Comparison of ENCODE assay signal across 24 cellular contexts in genomic region chr4:1371151-1371830, GRCh38. TPM values are rescaled to one million over a fixed set of nuclear protein-coding genes. Genes with fewer than 3 reads are reported as not detected.
DNase-seq lines count a peak whose midpoint lies in the region; ATAC-seq and TF ChIP-seq lines count a peak whose summit lies in the region.
"Had no signal": no experiment of that assay in that cellular context is flagged by ENCODE, and none has a peak within 500 bp of the region (broad histone marks: within the 10 kb centered on the region; RNA-seq: fewer than 3 reads in every experiment).

No MANE protein-coding gene starts in this region.

- no peak overlapping the region for H3K27ac Mint-ChIP-seq in natural killer cell treated with Interleukin-12 subunit alpha and Interleukin-12 subunit beta and Interleukin-15 and Interleukin-18, amount 100 ng/mL, for 72 hours
- no peak overlapping the region for H3K27ac Mint-ChIP-seq in natural killer cell
- H3K27ac Mint-ChIP-seq: CD8-positive, alpha-beta T cell had no signal

- no peaks in the 10 kb centered on the region for H3K9me3 Mint-ChIP-seq in natural killer cell treated with Interleukin-12 subunit alpha and Interleukin-12 subunit beta and Interleukin-15 and Interleukin-18, amount 100 ng/mL, for 72 hours
- no peaks in the 10 kb centered on the region for H3K9me3 Mint-ChIP-seq in natural killer cell
- H3K9me3 Mint-ChIP-seq: CD8-positive, alpha-beta T cell; IgD-negative memory B cell had no signal

- intact Hi-C loops in natural killer cell (cut with micrococcal nuclease) (no loop called here), lower lobe of right lung (cut with DNase I) (no loop called here), sciatic nerve (cut with DNase I) (no loop called here), A673 (cut with micrococcal nuclease; ENCODE audit: unreplicated experiment) (no loop called here)

- DNase-seq in natural killer cell treated with Interleukin-12 subunit alpha and Interleukin-12 subunit beta and Interleukin-15 and Interleukin-18, amount 100 ng/mL, for 72 hours (ENCODE audit: low spot score) = peak; percentile 49
- no peak for DNase-seq in natural killer cell
- peak; percentile 21 for DNase-seq in lower lobe of right lung
- DNase-seq in sciatic nerve (ENCODE audit: low spot score) = peak; percentile 39
- no peak for DNase-seq in GDM1 (lab: John Stamatoyannopoulos, UW)
- no peak for DNase-seq in A673 (ENCODE audit: low spot score)
- no peak for DNase-seq in NK-92 (lab: John Stamatoyannopoulos, UW; ENCODE audit: unreplicated experiment)
- DNase-seq: CD8-positive, alpha-beta T cell; DMS 273 treated with DMSO at 0.1 percent for 48 hours; DMS79 treated with DMSO at 0.1 percent for 48 hours; HCEC 1CT; MM.1S; NCI-H2029; NCI-H446; NCI-H524 treated with DMSO at 0.1 percent for 48 hours; NCI-H774; NK-92 treated with Interleukin-12 subunit alpha and Interleukin-12 subunit beta, amount 100 ng/mL, for 24 hours; PC-3; SJCRH30 had no signal

- H3K4me3 ChIP-seq in lower lobe of right lung (no peak overlapping the region), A673 (ENCODE audit: low read depth, low read length, poor library complexity, severe bottlenecking) (no peak overlapping the region)
- H3K4me3 ChIP-seq: A549, SJCRH30 had no signal

- POLR2A ChIA-PET in A673 (lab: Charles Lee; ENCODE audit: low non-redundant PET) = no interaction called here

- no peaks in the 10 kb centered on the region for H3K4me1 ChIP-seq in lower lobe of right lung
- no peaks in the 10 kb centered on the region for H3K4me1 ChIP-seq in A673 (ENCODE audit: insufficient read depth, low read length, poor library complexity, severe bottlenecking)
- H3K4me1 ChIP-seq: A549, Caco-2 had no signal

- H3K27me3 Mint-ChIP-seq in natural killer cell treated with Interleukin-12 subunit alpha and Interleukin-12 subunit beta and Interleukin-15 and Interleukin-18, amount 100 ng/mL, for 72 hours = no peaks in the 10 kb centered on the region
- H3K27me3 Mint-ChIP-seq in natural killer cell (ENCODE audit: low read depth in 2 of 2) = no peaks in the 10 kb centered on the region
- H3K27me3 Mint-ChIP-seq: IgD-negative memory B cell had no signal

- H3K9me3 ChIP-seq in lower lobe of right lung = no peaks in the 10 kb centered on the region
- no peaks in the 10 kb centered on the region for H3K9me3 ChIP-seq in A673 (ENCODE audit: low read depth, low read length, poor library complexity, severe bottlenecking)
- H3K9me3 ChIP-seq: A549, Caco-2, SJCRH30 had no signal

- CTCF ChIA-PET in A673 (lab: Charles Lee) = interaction anchor here (0.6 kb wide), 1 partner anchor 171 kb away, joined by 3 read pairs; no protein-coding TSS in a partner anchor

- H3K36me3 ChIP-seq in lower lobe of right lung (peaks cover 71% of the 10 kb centered on the region), A673 (ENCODE audit: insufficient read depth, low read length, poor library complexity, severe bottlenecking) (no peaks in the 10 kb centered on the region)
- H3K36me3 ChIP-seq: SJCRH30 had no signal

- no peaks in the 10 kb centered on the region for H3K27me3 ChIP-seq in lower lobe of right lung (ENCODE audit: low read depth)
- no peaks in the 10 kb centered on the region for H3K27me3 ChIP-seq in A673 (replicated peaks; ENCODE audit: insufficient read depth, low read depth, low read length, poor library complexity)
- H3K27me3 ChIP-seq: SJCRH30 had no signal

- H3K27ac ChIP-seq in lower lobe of right lung = no peak overlapping the region
- no peak overlapping the region for H3K27ac ChIP-seq in A673 (ENCODE audit: low read depth, low read length, poor library complexity, severe bottlenecking)
- H3K27ac ChIP-seq: A549, KMS-11, SJCRH30 had no signal

- no peaks in the 10 kb centered on the region for H3K4me1 Mint-ChIP-seq in natural killer cell treated with Interleukin-12 subunit alpha and Interleukin-12 subunit beta and Interleukin-15 and Interleukin-18, amount 100 ng/mL, for 72 hours (ENCODE audit: low read depth in 2 of 2)
- H3K4me1 Mint-ChIP-seq in natural killer cell = peaks cover 4% of the 10 kb centered on the region in 2 donors
- H3K4me1 Mint-ChIP-seq: IgD-negative memory B cell had no signal

- no peak for TF ChIP-seq CTCF in natural killer cell (IDR thresholded peaks at IDR 0.05)
- no peak for TF ChIP-seq CTCF in lower lobe of right lung (IDR thresholded peaks at IDR 0.05)
- no peak for TF ChIP-seq CTCF in A673 (conservative IDR thresholded peaks at IDR 0.05; ENCODE audit: low read depth, low read length)

- no TSS peak for BruUV-seq in A673 (replicated peaks; lab: Mats Ljungman, UMichigan)

- ATAC-seq in natural killer cell treated with Interleukin-12 subunit alpha and Interleukin-12 subunit beta and Interleukin-15 and Interleukin-18, amount 100 ng/mL, for 72 hours = no peak
- no peak for ATAC-seq in natural killer cell
- no peak for ATAC-seq in lower lobe of right lung
- ATAC-seq in sciatic nerve = no peak
- ATAC-seq: A549; CD8-positive, alpha-beta T cell; PC-3 had no signal

- peaks cover 4% of the 10 kb centered on the region for H3K36me3 Mint-ChIP-seq in natural killer cell treated with Interleukin-12 subunit alpha and Interleukin-12 subunit beta and Interleukin-15 and Interleukin-18, amount 100 ng/mL, for 72 hours
- no peaks in the 10 kb centered on the region for H3K36me3 Mint-ChIP-seq in natural killer cell

- no peak overlapping the region for H3K4me3 Mint-ChIP-seq in natural killer cell treated with Interleukin-12 subunit alpha and Interleukin-12 subunit beta and Interleukin-15 and Interleukin-18, amount 100 ng/mL, for 72 hours
- H3K4me3 Mint-ChIP-seq in natural killer cell = no peak overlapping the region
- H3K4me3 Mint-ChIP-seq: CD8-positive, alpha-beta T cell; IgD-negative memory B cell had no signal

RNA-seq across cellular contexts. Expression of gene UVSSA, which starts 24.3 kb away (rescaled TPM):
- 10 to 100 TPM; 19.6 to 25.1 TPM for total RNA-seq in natural killer cell treated with Interleukin-12 subunit alpha and Interleukin-12 subunit beta and Interleukin-15 and Interleukin-18, amount 100 ng/mL, for 72 hours
- total RNA-seq in natural killer cell (10 to 100 TPM; 48.0 to 59.4 (median 56.4) TPM), lower lobe of right lung (27.9 TPM), sciatic nerve (33.5 TPM), A673 (2021) (20.3 and 27.8 TPM in 2 replicates)

RNA-seq across cellular contexts. Expression of gene NKX1-1, which starts 35.0 kb away (rescaled TPM):
- total RNA-seq in natural killer cell treated with Interleukin-12 subunit alpha and Interleukin-12 subunit beta and Interleukin-15 and Interleukin-18, amount 100 ng/mL, for 72 hours = not detected
- total RNA-seq in natural killer cell (not detected), lower lobe of right lung (not detected), sciatic nerve (not detected), A673 (2021) (not detected in 2 replicates)
- total RNA-seq: Caco-2; CD8-positive, alpha-beta T cell; H1; PC-3; SJCRH30 had no signal

Comparison
In these comparisons a context has a peak if more than half of its experiments do, and no peak if none do; other contexts are left out.
1. DNase-seq: peak in natural killer cell treated with Interleukin-12 subunit alpha and Interleukin-12 subunit beta and Interleukin-15 and Interleukin-18, amount 100 ng/mL, for 72 hours (single experiment), lower lobe of right lung (single experiment) and sciatic nerve (single experiment); none in natural killer cell (single experiment), GDM1 (single experiment), A673 (single experiment) and NK-92 (single experiment).